In the genomic region with DNA sequence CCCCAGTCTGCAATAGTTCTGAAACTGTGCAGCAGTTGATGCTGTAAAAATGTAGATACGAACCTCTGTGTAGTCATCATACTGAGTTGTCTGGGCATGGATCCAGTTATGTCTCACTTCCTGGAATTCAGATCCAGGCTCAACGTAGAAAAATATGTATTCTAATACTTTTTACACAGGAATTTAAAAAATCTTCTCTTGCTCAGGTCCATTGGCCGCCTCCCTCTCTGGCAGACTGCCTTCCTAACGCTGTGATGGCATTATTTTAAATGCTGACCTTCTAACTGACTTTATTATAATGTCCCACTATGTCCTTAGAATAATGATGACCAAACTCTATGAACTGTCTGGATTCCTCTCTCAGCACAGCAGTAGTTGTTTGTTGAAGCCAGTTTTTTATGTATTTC, we compare ENCODE assay signal across 10 cellular contexts.
DNase-seq lines count a peak whose midpoint lies in the region; ATAC-seq, FAIRE-seq and TF ChIP-seq lines count a peak whose summit lies in the region.
"Had no signal": no experiment of that assay in that cellular context is flagged by ENCODE, and none has a peak within 500 bp of the region (broad histone marks: within the 10 kb centered on the region; RNA-seq: fewer than 3 reads in every experiment).

No MANE protein-coding gene starts in this region.

- H3K27me3 ChIP-seq in heart right ventricle = no peaks in the 10 kb centered on the region
- H3K27me3 ChIP-seq in dorsolateral prefrontal cortex = no peaks in the 10 kb centered on the region

- H3K9me3 Mint-ChIP-seq in WTC11 = peaks cover 26% of the 10 kb centered on the region

- H3K27me3 Mint-ChIP-seq in WTC11 (ENCODE audit: low read depth) = no peaks in the 10 kb centered on the region
- H3K27me3 Mint-ChIP-seq: activated naive CD8-positive, alpha-beta T cell treated with anti-CD3 and anti-CD28 coated beads for 36 hours had no signal

- no peak overlapping the region for H3K4me3 Mint-ChIP-seq in WTC11
- H3K4me3 Mint-ChIP-seq: activated naive CD8-positive, alpha-beta T cell treated with anti-CD3 and anti-CD28 coated beads for 36 hours; T-helper 2 cell treated with Interferon-gamma antibody and Interleukin-4, amounts not matched to agents 5 μg/mL and 100 μg/mL, for 36 hours had no signal

- CTCF ChIA-PET in WTC11 (lab: Charles Lee) = no interaction called here

- H3K4me1 Mint-ChIP-seq in WTC11 = peaks cover 21% of the 10 kb centered on the region
- H3K4me1 Mint-ChIP-seq: activated naive CD8-positive, alpha-beta T cell treated with anti-CD3 and anti-CD28 coated beads for 36 hours had no signal

- ATAC-seq in WTC11 (no peak), heart right ventricle (peak in 7 of 8 donors; percentile 43 to 89 (median 79)), GM19035 (IDR thresholded peaks at IDR 0.05; ENCODE audit: unreplicated experiment) (no peak)

- TF ChIP-seq POLR2A in GM12891 (IDR thresholded peaks at IDR 0.05; ENCODE audit: low read depth, low read length) = no peak

- peaks cover 0 to 37% (median 16%) of the 10 kb centered on the region in 11 donors for H3K9me3 ChIP-seq in heart right ventricle

- peak overlapping the region in 5 of 10 donors; percentile 17 to 56 (median 47) for H3K27ac ChIP-seq in heart right ventricle
- peak overlapping the region in 18 of 59 donors; percentile 6 to 81 (median 42) for H3K27ac ChIP-seq in dorsolateral prefrontal cortex

- WGBS in heart right ventricle, 2 donors = 19 to 70% methylated on average over 4 of the region's 4 CpGs

- peak; percentile 86 for DNase-seq in GM04504 (ENCODE audit: low read depth)
- no peak for DNase-seq in WTC11 (ENCODE audit: low spot score)
- peak in 1 of 2 donors; percentile 54 for DNase-seq in heart right ventricle
- peak; percentile 83 for DNase-seq in skeletal muscle cell (ENCODE audit: low read depth)
- no peak for DNase-seq in dorsolateral prefrontal cortex
- no peak for DNase-seq in GM12891 (ENCODE audit: insufficient read length, low spot score)
- no peak for DNase-seq in NCI-H774 (lab: John Stamatoyannopoulos, UW)
- DNase-seq: activated naive CD8-positive, alpha-beta T cell treated with anti-CD3 and anti-CD28 coated beads for 36 hours had no signal

- intact Hi-C loops in heart right ventricle (cut with DNase I) (no loop called here), dorsolateral prefrontal cortex (cut with DNase I) (no loop called here)

- H3K36me3 ChIP-seq in heart right ventricle = peaks cover 0 to 78% (median 25%) of the 10 kb centered on the region in 9 donors

- peak overlapping the region; percentile 30; the same call in 1 of the 2 replicates for H3K27ac Mint-ChIP-seq in WTC11
- H3K27ac Mint-ChIP-seq: activated naive CD8-positive, alpha-beta T cell treated with anti-CD3 and anti-CD28 coated beads for 36 hours; T-helper 2 cell treated with Interferon-gamma antibody and Interleukin-4, amounts not matched to agents 5 μg/mL and 100 μg/mL, for 36 hours had no signal

- TF ChIP-seq CTCF in WTC11 (IDR thresholded peaks at IDR 0.05) = no peak
- TF ChIP-seq CTCF in heart right ventricle (IDR thresholded peaks at IDR 0.05) = no peak
- no peak for TF ChIP-seq CTCF in dorsolateral prefrontal cortex (IDR thresholded peaks at IDR 0.05 in 54 of 56, conservative IDR thresholded peaks at IDR 0.05 in 2 of 56; ENCODE audit: low read depth in 1 of 56, partially characterized antibody in 56 of 56)

- POLR2A ChIA-PET in WTC11 (lab: Charles Lee) = no interaction called here

- peaks cover 0 to 27% (median 22%) of the 10 kb centered on the region in 9 donors for H3K4me1 ChIP-seq in heart right ventricle

- no peak for FAIRE-seq in GM12891 (lab: Jason Lieb, UNC)

- H3K36me3 Mint-ChIP-seq in WTC11 = peaks cover 80% of the 10 kb centered on the region

- no peak overlapping the region for H3K4me3 ChIP-seq in heart right ventricle
- no peak overlapping the region for H3K4me3 ChIP-seq in skeletal muscle cell (ENCODE audit: low read depth, low read length)
- H3K4me3 ChIP-seq in dorsolateral prefrontal cortex = no peak overlapping the region

TF ChIP-seq in WTC11, 78 proteins besides CTCF, POLR2A, EP300 and RAD21 (continues in another document):
- TF ChIP-seq ZNF416 (CRISPR knock-in tag; IDR thresholded peaks at IDR 0.05) = no peak
- no peak for TF ChIP-seq SP1 (CRISPR knock-in tag; conservative IDR thresholded peaks at IDR 0.05)
- TF ChIP-seq NR3C1 (CRISPR knock-in tag; conservative IDR thresholded peaks at IDR 0.05; ENCODE audit: low read depth) = no peak
- TF ChIP-seq ZNF396 (CRISPR knock-in tag; IDR thresholded peaks at IDR 0.05; ENCODE audit: borderline replicate concordance) = no peak
- TF ChIP-seq, protein P1, sequence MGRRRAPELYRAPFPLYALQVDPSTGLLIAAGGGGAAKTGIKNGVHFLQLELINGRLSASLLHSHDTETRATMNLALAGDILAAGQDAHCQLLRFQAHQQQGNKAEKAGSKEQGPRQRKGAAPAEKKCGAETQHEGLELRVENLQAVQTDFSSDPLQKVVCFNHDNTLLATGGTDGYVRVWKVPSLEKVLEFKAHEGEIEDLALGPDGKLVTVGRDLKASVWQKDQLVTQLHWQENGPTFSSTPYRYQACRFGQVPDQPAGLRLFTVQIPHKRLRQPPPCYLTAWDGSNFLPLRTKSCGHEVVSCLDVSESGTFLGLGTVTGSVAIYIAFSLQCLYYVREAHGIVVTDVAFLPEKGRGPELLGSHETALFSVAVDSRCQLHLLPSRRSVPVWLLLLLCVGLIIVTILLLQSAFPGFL (CRISPR knock-in tag; IDR thresholded peaks at IDR 0.05; ENCODE audit: borderline replicate concordance) = no peak
- TF ChIP-seq, protein P2, sequence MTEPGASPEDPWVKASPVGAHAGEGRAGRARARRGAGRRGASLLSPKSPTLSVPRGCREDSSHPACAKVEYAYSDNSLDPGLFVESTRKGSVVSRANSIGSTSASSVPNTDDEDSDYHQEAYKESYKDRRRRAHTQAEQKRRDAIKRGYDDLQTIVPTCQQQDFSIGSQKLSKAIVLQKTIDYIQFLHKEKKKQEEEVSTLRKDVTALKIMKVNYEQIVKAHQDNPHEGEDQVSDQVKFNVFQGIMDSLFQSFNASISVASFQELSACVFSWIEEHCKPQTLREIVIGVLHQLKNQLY (CRISPR knock-in tag; IDR thresholded peaks at IDR 0.05) = no peak
- TF ChIP-seq, protein P3, sequence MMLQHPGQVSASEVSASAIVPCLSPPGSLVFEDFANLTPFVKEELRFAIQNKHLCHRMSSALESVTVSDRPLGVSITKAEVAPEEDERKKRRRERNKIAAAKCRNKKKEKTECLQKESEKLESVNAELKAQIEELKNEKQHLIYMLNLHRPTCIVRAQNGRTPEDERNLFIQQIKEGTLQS (CRISPR knock-in tag; conservative IDR thresholded peaks at IDR 0.05) = no peak
- TF ChIP-seq HMGA2 (CRISPR knock-in tag; IDR thresholded peaks at IDR 0.05) = no peak
- TF ChIP-seq ETV6 (CRISPR knock-in tag; IDR thresholded peaks at IDR 0.05) = no peak
- no peak for TF ChIP-seq OVOL2 (CRISPR knock-in tag; IDR thresholded peaks at IDR 0.05; ENCODE audit: borderline replicate concordance)
- no peak for TF ChIP-seq FOXK1 (CRISPR knock-in tag; IDR thresholded peaks at IDR 0.05)
- no peak for TF ChIP-seq ZBTB21 (CRISPR knock-in tag; IDR thresholded peaks at IDR 0.05; ENCODE audit: borderline replicate concordance)

TF ChIP-seq in GM12891, 5 proteins besides CTCF, POLR2A, EP300 and RAD21:
- TF ChIP-seq PAX5 (IDR thresholded peaks at IDR 0.05; ENCODE audit: insufficient read depth, low read length, severe bottlenecking) = no peak
- TF ChIP-seq SPI1 (IDR thresholded peaks at IDR 0.05; ENCODE audit: low read depth, low read length) = no peak
- no peak for TF ChIP-seq POU2F2 (IDR thresholded peaks at IDR 0.05; ENCODE audit: low read depth, low read length)
- no peak for TF ChIP-seq TAF1 (IDR thresholded peaks at IDR 0.05; ENCODE audit: low read depth, low read length)
- TF ChIP-seq POLR2AphosphoS5 (IDR thresholded peaks at IDR 0.05; ENCODE audit: low read depth, low read length) = no peak

Comparison
In these comparisons a context has a peak if more than half of its experiments do, and no peak if none do; other contexts are left out.
1. DNase-seq: peak in GM04504 (single experiment) and skeletal muscle cell (single experiment); none in WTC11 (single experiment), dorsolateral prefrontal cortex (0 of 10), GM12891 (single experiment) and NCI-H774 (single experiment).
2. ATAC-seq: peak in heart right ventricle (7 of 8); none in WTC11 (single experiment) and GM19035 (single experiment).